21 cellular contexts compared by ENCODE assay signal in genomic region chr1:79517425-79518219, GRCh38.
DNase-seq lines count a peak whose midpoint lies in the region; ATAC-seq and TF ChIP-seq lines count a peak whose summit lies in the region.
"Had no signal": no experiment of that assay in that cellular context is flagged by ENCODE, and none has a peak within 500 bp of the region (broad histone marks: within the 10 kb centered on the region; RNA-seq: fewer than 3 reads in every experiment).

No MANE protein-coding gene starts in this region.

- peaks cover 4% of the 10 kb centered on the region for H3K27me3 Mint-ChIP-seq in nephron progenitor cell (ENCODE audit: low read depth, poor library complexity)
- no peaks in the 10 kb centered on the region for H3K27me3 Mint-ChIP-seq in stimulated activated memory B cell treated with anti-CD40 and anti-IgM and Interleukin-4, amounts not matched to agents 10 μg/mL and 1 μg/mL and 100 μg/mL, for 72 hours
- H3K27me3 Mint-ChIP-seq: CD4-positive, alpha-beta T cell had no signal

- no peaks in the 10 kb centered on the region for H3K4me1 ChIP-seq in PC-3 (ENCODE audit: insufficient read depth, low read length)
- no peaks in the 10 kb centered on the region for H3K4me1 ChIP-seq in Peyer's patch
- H3K4me1 ChIP-seq: Caco-2 had no signal

- TF ChIP-seq CTCF in C4-2B (conservative IDR thresholded peaks at IDR 0.05) = no peak
- TF ChIP-seq CTCF in PC-3 (conservative IDR thresholded peaks at IDR 0.05; ENCODE audit: low read depth, low read length) = no peak
- no peak for TF ChIP-seq CTCF in nephron progenitor cell (IDR thresholded peaks at IDR 0.05)
- TF ChIP-seq CTCF in Peyer's patch (IDR thresholded peaks at IDR 0.05) = no peak

- no peak overlapping the region for H3K9ac ChIP-seq in PC-3 (ENCODE audit: low read length)

- peak; percentile 4 for DNase-seq in Jurkat, Clone E6-1 (ENCODE audit: low read depth, low spot score)
- DNase-seq in PC-3 (peak; percentile 4), left lobe of liver (ENCODE audit: low spot score) (no peak), nephron progenitor cell (no peak), Peyer's patch (no peak)
- DNase-seq in activated CD8-positive, alpha-beta memory T cell treated with anti-CD3 and anti-CD28 coated beads for 24 hours = no peak
- DNase-seq: Caco-2; CD4-positive, alpha-beta T cell; DMS153; Karpas-422; NCI-H1105; NCI-H2081; NCI-H2171 treated with DMSO at 0.1 percent for 48 hours; NCI-H446 treated with DMSO at 0.1 percent for 48 hours; NCI-H69; OCI-M1; SIG-M5; T-helper 1 cell had no signal

- no peak overlapping the region for H3K4me3 ChIP-seq in Jurkat, Clone E6-1 (ENCODE audit: low read length)
- peak overlapping the region; percentile 17; the same call in 1 of the 2 replicates for H3K4me3 ChIP-seq in PC-3 (ENCODE audit: low read length)
- no peak overlapping the region for H3K4me3 ChIP-seq in Peyer's patch

- H3K9me2 ChIP-seq in PC-3 (replicated peaks; ENCODE audit: low read length) = no peaks in the 10 kb centered on the region

- no peaks in the 10 kb centered on the region for H3K79me2 ChIP-seq in PC-3 (ENCODE audit: low read length)

- peaks cover 5% of the 10 kb centered on the region for H3K36me3 Mint-ChIP-seq in nephron progenitor cell (ENCODE audit: low read depth)
- no peaks in the 10 kb centered on the region for H3K36me3 Mint-ChIP-seq in stimulated activated memory B cell treated with anti-CD40 and anti-IgM and Interleukin-4, amounts not matched to agents 10 μg/mL and 1 μg/mL and 100 μg/mL, for 72 hours

- peak overlapping the region; percentile 6 for H3K4me2 ChIP-seq in PC-3 (ENCODE audit: low read length)

- TF ChIP-seq POLR2A in Peyer's patch (IDR thresholded peaks at IDR 0.05) = no peak

- H3K27me3 ChIP-seq in PC-3 (ENCODE audit: low read length) = no peaks in the 10 kb centered on the region
- H3K27me3 ChIP-seq in Peyer's patch = no peaks in the 10 kb centered on the region

- BruUV-seq in PC-3 (replicated peaks; lab: Mats Ljungman, UMichigan) = no TSS peak

- peaks cover 4% of the 10 kb centered on the region for H3K4me1 Mint-ChIP-seq in nephron progenitor cell
- no peaks in the 10 kb centered on the region for H3K4me1 Mint-ChIP-seq in stimulated activated memory B cell treated with anti-CD40 and anti-IgM and Interleukin-4, amounts not matched to agents 10 μg/mL and 1 μg/mL and 100 μg/mL, for 72 hours

- no peaks in the 10 kb centered on the region for H4K20me1 ChIP-seq in PC-3 (ENCODE audit: low read length)

- peak; percentile 70 for ATAC-seq in PC-3
- peak; percentile 72 for ATAC-seq in left lobe of liver
- no peak for ATAC-seq in stimulated activated memory B cell treated with anti-CD40 and anti-IgM and Interleukin-4, amounts not matched to agents 10 μg/mL and 1 μg/mL and 100 μg/mL, for 72 hours
- ATAC-seq: SK-N-SH treated with all-trans-retinoic acid at 6 μM for 48 hours had no signal

- H3K36me3 ChIP-seq in PC-3 (ENCODE audit: low read depth, low read length) = no peaks in the 10 kb centered on the region
- H3K36me3 ChIP-seq in Peyer's patch = no peaks in the 10 kb centered on the region

- H3K4me3 Mint-ChIP-seq in nephron progenitor cell = no peak overlapping the region
- H3K4me3 Mint-ChIP-seq in stimulated activated memory B cell treated with anti-CD40 and anti-IgM and Interleukin-4, amounts not matched to agents 10 μg/mL and 1 μg/mL and 100 μg/mL, for 72 hours = no peak overlapping the region
- H3K4me3 Mint-ChIP-seq: CD4-positive, alpha-beta T cell had no signal

- H3K27ac Mint-ChIP-seq in nephron progenitor cell = no peak overlapping the region
- H3K27ac Mint-ChIP-seq in stimulated activated memory B cell treated with anti-CD40 and anti-IgM and Interleukin-4, amounts not matched to agents 10 μg/mL and 1 μg/mL and 100 μg/mL, for 72 hours = no peak overlapping the region
- H3K27ac Mint-ChIP-seq: CD4-positive, alpha-beta T cell had no signal

- POLR2A ChIA-PET in PC-3 (lab: Charles Lee; ENCODE audit: unreplicated experiment) = no interaction called here

- H3K27ac ChIP-seq in C4-2B = peak overlapping the region; percentile 79
- H3K27ac ChIP-seq in PC-3 (ENCODE audit: low read length) = no peak overlapping the region
- no peak overlapping the region for H3K27ac ChIP-seq in Peyer's patch

- intact Hi-C loops in PC-3 (cut with micrococcal nuclease) = no loop called here

- no peaks in the 10 kb centered on the region for H3F3A ChIP-seq in PC-3 (ENCODE audit: low read length, unreplicated experiment)

- H3K9me3 ChIP-seq in PC-3 (ENCODE audit: low read length) (no peaks in the 10 kb centered on the region), Peyer's patch (no peaks in the 10 kb centered on the region)
- H3K9me3 ChIP-seq: Caco-2 had no signal

- peaks cover 21% of the 10 kb centered on the region for H3K9me3 Mint-ChIP-seq in nephron progenitor cell
- H3K9me3 Mint-ChIP-seq in stimulated activated memory B cell treated with anti-CD40 and anti-IgM and Interleukin-4, amounts not matched to agents 10 μg/mL and 1 μg/mL and 100 μg/mL, for 72 hours = no peaks in the 10 kb centered on the region

- CTCF ChIA-PET in PC-3 (lab: Charles Lee) = no interaction called here

- H2AFZ ChIP-seq in PC-3 (ENCODE audit: low read length) = peak overlapping the region; percentile 39; the same call in 1 of the 2 replicates

Comparison
In these comparisons a context has a peak if more than half of its experiments do, and no peak if none do; other contexts are left out.
1. DNase-seq: peak in Jurkat, Clone E6-1 (single experiment) and PC-3 (single experiment); none in left lobe of liver (single experiment), nephron progenitor cell (single experiment), Peyer's patch (0 of 3) and activated CD8-positive, alpha-beta memory T cell treated with anti-CD3 and anti-CD28 coated beads for 24 hours (single experiment).